ENCODE assay signal across 8 cellular contexts in genomic region chr5:151095341-151096000, GRCh38. TPM values are rescaled to one million over a fixed set of nuclear protein-coding genes. Genes with fewer than 3 reads are reported as not detected.
DNase-seq lines count a peak whose midpoint lies in the region; ATAC-seq and TF ChIP-seq lines count a peak whose summit lies in the region.

No MANE protein-coding gene starts in this region.

- 50% methylated on average over 5 of the region's 5 CpGs for WGBS in thyroid gland, 2 donors

- DNase-seq in activated CD4-positive, alpha-beta T cell treated with anti-CD3 and anti-CD28 coated beads, Interleukin-2, amount 10 ng/mL, durations not matched to agents 24 days and 14 days = no peak
- no peak for DNase-seq in activated CD4-positive, alpha-beta T cell treated with anti-CD3 and anti-CD28 coated beads for 1 hour
- DNase-seq in activated naive CD8-positive, alpha-beta T cell treated with anti-CD3 and anti-CD28 coated beads for 36 hours = no peak
- DNase-seq in left kidney (ENCODE audit: low read depth, low spot score) = peak; percentile 71
- DNase-seq in thyroid gland = peak; percentile 51 to 56
- no peak for DNase-seq in NCI-H2196 treated with DMSO at 0.1 percent for 48 hours (lab: John Stamatoyannopoulos, UW; ENCODE audit: unreplicated experiment)
- DNase-seq in hypothalamus (lab: John Stamatoyannopoulos, UW) = no peak

- no peak for TF ChIP-seq POLR2A in thyroid gland (IDR thresholded peaks at IDR 0.05)

- no peaks in the 10 kb centered on the region for H3K27me3 ChIP-seq in thyroid gland

- no peaks in the 10 kb centered on the region for H3K9me3 ChIP-seq in thyroid gland

- peak overlapping the region; percentile 60 for H3K4me3 Mint-ChIP-seq in activated CD4-positive, alpha-beta T cell treated with anti-CD3 and anti-CD28 coated beads, Interleukin-2, amount 10 ng/mL, durations not matched to agents 24 days and 14 days
- H3K4me3 Mint-ChIP-seq in activated naive CD8-positive, alpha-beta T cell treated with anti-CD3 and anti-CD28 coated beads for 36 hours = no peak overlapping the region

- peak overlapping the region; percentile 71 for H3K27ac Mint-ChIP-seq in activated CD4-positive, alpha-beta T cell treated with anti-CD3 and anti-CD28 coated beads, Interleukin-2, amount 10 ng/mL, durations not matched to agents 24 days and 14 days
- H3K27ac Mint-ChIP-seq in activated naive CD8-positive, alpha-beta T cell treated with anti-CD3 and anti-CD28 coated beads for 36 hours = peak overlapping the region; percentile 94

- H3K4me3 ChIP-seq in thyroid gland (replicated peaks in 1 of 3) = no peak overlapping the region

- H3K4me1 ChIP-seq in thyroid gland = peaks cover 45 to 75% of the 10 kb centered on the region in 2 donors

- intact Hi-C loops in activated CD4-positive, alpha-beta T cell treated with anti-CD3 and anti-CD28 coated beads, Interleukin-2, amount 10 ng/mL, durations not matched to agents 24 days and 14 days (cut with micrococcal nuclease) = loop anchor here (2.0 to 5.0 kb wide), 2 partner anchors 19 to 683 kb away; partner anchors contain the start of gene CD74
- intact Hi-C loops in thyroid gland (cut with DNase I) = no loop called here

- H3K9me3 Mint-ChIP-seq in activated CD4-positive, alpha-beta T cell treated with anti-CD3 and anti-CD28 coated beads, Interleukin-2, amount 10 ng/mL, durations not matched to agents 24 days and 14 days = no peaks in the 10 kb centered on the region
- no peaks in the 10 kb centered on the region for H3K9me3 Mint-ChIP-seq in activated naive CD8-positive, alpha-beta T cell treated with anti-CD3 and anti-CD28 coated beads for 36 hours

- peak overlapping the region in 2 of 3 donors; percentile 26 to 41 for H3K27ac ChIP-seq in thyroid gland

- TF ChIP-seq CTCF in thyroid gland (IDR thresholded peaks at IDR 0.05) = no peak

- H3K36me3 Mint-ChIP-seq in activated CD4-positive, alpha-beta T cell treated with anti-CD3 and anti-CD28 coated beads, Interleukin-2, amount 10 ng/mL, durations not matched to agents 24 days and 14 days (ENCODE audit: low read depth) = peaks cover 25% of the 10 kb centered on the region
- peaks cover 30% of the 10 kb centered on the region for H3K36me3 Mint-ChIP-seq in activated naive CD8-positive, alpha-beta T cell treated with anti-CD3 and anti-CD28 coated beads for 36 hours

- no peaks in the 10 kb centered on the region for H3K36me3 ChIP-seq in thyroid gland

- no peaks in the 10 kb centered on the region for H3K27me3 Mint-ChIP-seq in activated CD4-positive, alpha-beta T cell treated with anti-CD3 and anti-CD28 coated beads, Interleukin-2, amount 10 ng/mL, durations not matched to agents 24 days and 14 days
- H3K27me3 Mint-ChIP-seq in activated naive CD8-positive, alpha-beta T cell treated with anti-CD3 and anti-CD28 coated beads for 36 hours = no peaks in the 10 kb centered on the region

- ATAC-seq in HG03135 (IDR thresholded peaks at IDR 0.05; ENCODE audit: unreplicated experiment) = no peak

- H3K4me1 Mint-ChIP-seq in activated CD4-positive, alpha-beta T cell treated with anti-CD3 and anti-CD28 coated beads, Interleukin-2, amount 10 ng/mL, durations not matched to agents 24 days and 14 days = peaks cover 73% of the 10 kb centered on the region
- H3K4me1 Mint-ChIP-seq in activated naive CD8-positive, alpha-beta T cell treated with anti-CD3 and anti-CD28 coated beads for 36 hours = peaks cover 83% of the 10 kb centered on the region

RNA-seq across cellular contexts. Expression of gene TNIP1, which starts 14.6 kb away (rescaled TPM):
- 345 and 360 TPM in 2 replicates for total RNA-seq in activated CD4-positive, alpha-beta T cell treated with anti-CD3 and anti-CD28 coated beads, Interleukin-2, amount 10 ng/mL, durations not matched to agents 24 days and 14 days
- total RNA-seq in activated naive CD8-positive, alpha-beta T cell treated with anti-CD3 and anti-CD28 coated beads for 36 hours = 100 to 1,000 TPM; 185 to 189 TPM
- 100 to 1,000 TPM in 1 of 4 donors, 10 to 100 TPM in 3; 74.4 to 115 (median 94.7) TPM for total RNA-seq in thyroid gland

Comparison
In these comparisons a context has a peak if more than half of its experiments do, and no peak if none do; other contexts are left out.
1. DNase-seq: peak in left kidney (single experiment) and thyroid gland (2 of 2); none in activated CD4-positive, alpha-beta T cell treated with anti-CD3 and anti-CD28 coated beads, Interleukin-2, amount 10 ng/mL, durations not matched to agents 24 days and 14 days (single experiment), activated CD4-positive, alpha-beta T cell treated with anti-CD3 and anti-CD28 coated beads for 1 hour (single experiment), activated naive CD8-positive, alpha-beta T cell treated with anti-CD3 and anti-CD28 coated beads for 36 hours (single experiment), NCI-H2196 treated with DMSO at 0.1 percent for 48 hours (single experiment) and hypothalamus (0 of 51).